Comparison of ENCODE assay signal across 1 cellular context in the genomic region with DNA sequence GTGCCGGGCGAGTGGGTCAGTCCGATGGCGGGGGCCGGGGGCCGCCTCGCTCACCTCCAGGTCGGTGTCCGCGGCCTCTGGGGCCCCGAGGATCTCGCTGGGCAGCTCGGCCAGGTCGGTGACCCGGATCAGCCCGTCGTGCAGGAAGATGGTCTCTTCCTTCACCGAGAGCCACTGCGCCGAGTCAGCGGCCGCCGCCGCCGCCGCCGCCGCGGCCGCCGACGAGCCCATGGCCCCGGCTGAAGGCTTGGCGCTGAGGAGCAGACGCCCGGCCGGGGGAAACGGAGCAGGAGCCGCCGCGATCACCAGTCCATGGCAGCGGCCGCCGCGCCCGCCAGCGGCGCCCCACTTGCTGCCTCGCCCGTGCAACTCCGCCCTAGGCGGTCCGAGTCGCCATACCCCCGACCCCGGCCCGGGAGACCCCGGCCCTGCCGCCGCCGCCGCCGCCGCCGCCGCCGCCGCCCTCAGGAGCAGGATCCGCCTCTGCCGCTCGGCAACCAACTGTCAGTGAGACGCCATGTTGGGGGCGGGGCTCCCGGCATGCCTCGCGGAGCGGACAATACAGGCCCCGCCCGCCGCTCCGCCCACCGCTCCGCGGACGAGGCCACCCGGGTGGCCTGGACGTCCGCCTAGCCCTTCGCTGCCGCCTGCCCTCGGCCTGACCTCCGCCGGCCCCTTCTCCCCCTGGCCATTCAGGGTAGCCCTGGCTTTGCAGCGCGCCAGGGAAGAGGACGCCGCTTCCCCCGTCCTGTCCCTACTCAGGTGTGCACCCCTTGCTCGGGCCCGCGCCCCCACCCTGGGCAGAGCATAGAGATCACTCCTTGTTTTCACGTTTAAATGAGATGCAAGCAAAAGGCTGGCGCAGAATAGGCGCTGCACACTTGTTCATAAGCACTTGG.
TF ChIP-seq lines count a peak whose summit lies in the region.

Gene HECTD4 (minus strand): TSS at position 534 of the 899 bp plus-strand sequence. CDS start 303 bp downstream, at position 231.

TF ChIP-seq in GM12878, 131 proteins besides CTCF, POLR2A, EP300 and RAD21 (continued from another document):
- TF ChIP-seq ZNF622 (IDR thresholded peaks at IDR 0.05) (no peak), CHD1 (IDR thresholded peaks at IDR 0.05; ENCODE audit: low read depth, low read length) (peak; percentile 29; the same call in 1 of the 2 replicates), ZBED1 (IDR thresholded peaks at IDR 0.05; ENCODE audit: borderline replicate concordance) (no peak), BACH1 (IDR thresholded peaks at IDR 0.05; ENCODE audit: borderline replicate concordance) (peak; percentile 56; the same call in 1 of the 2 replicates), ZSCAN29 (IDR thresholded peaks at IDR 0.05) (no peak), GATAD2B (conservative IDR thresholded peaks at IDR 0.05; ENCODE audit: low read depth) (peak; percentile 86), BMI1 (IDR thresholded peaks at IDR 0.05; ENCODE audit: borderline replicate concordance) (no peak), MTA3 (IDR thresholded peaks at IDR 0.05; ENCODE audit: borderline replicate concordance, low read length) (no peak), NFIC (IDR thresholded peaks at IDR 0.05; ENCODE audit: low read depth, low read length) (no peak), CHD2 (IDR thresholded peaks at IDR 0.05; ENCODE audit: borderline replicate concordance, low read depth, low read length) (peak; percentile 13; the same call in 1 of the 2 replicates), ZNF207 (IDR thresholded peaks at IDR 0.05; ENCODE audit: borderline replicate concordance) (0 out of 2 replicates have a peak, but pooled peaks have one; percentile 16), NR2F1 (conservative IDR thresholded peaks at IDR 0.05) (peak; percentile 89), SMAD1 (IDR thresholded peaks at IDR 0.05; ENCODE audit: low read depth, partially characterized antibody) (no peak), DPF2 (IDR thresholded peaks at IDR 0.05) (peak; percentile 84), ASH2L (IDR thresholded peaks at IDR 0.05; ENCODE audit: borderline replicate concordance, low read depth) (peak; percentile 81), RUNX3 (IDR thresholded peaks at IDR 0.05; ENCODE audit: low read length) (no peak), SREBF1 (IDR thresholded peaks at IDR 0.05; ENCODE audit: low read length) (no peak), NR2C1 (IDR thresholded peaks at IDR 0.05) (no peak), POLR2AphosphoS5 (IDR thresholded peaks at IDR 0.05; ENCODE audit: low read length) (peak; percentile 79), CREB1 (IDR thresholded peaks at IDR 0.05; ENCODE audit: low read depth) (0 out of 2 replicates have a peak, but pooled peaks have one; percentile 34), ZNF217 (IDR thresholded peaks at IDR 0.05) (0 out of 2 replicates have a peak, but pooled peaks have one; percentile 58), TCF12 (IDR thresholded peaks at IDR 0.05; ENCODE audit: low read depth, low read length) (no peak), NKRF (conservative IDR thresholded peaks at IDR 0.05) (peak; percentile 83), SUZ12 (IDR thresholded peaks at IDR 0.05; ENCODE audit: unreplicated experiment) (no peak), EGR1 (IDR thresholded peaks at IDR 0.05; ENCODE audit: borderline replicate concordance in 1 of 2, low read depth in 2 of 2, low read length in 2 of 2) (0 out of 3 replicates have a peak, but pooled peaks of 1 of the 2 experiments have one; percentile 21), SIN3A (IDR thresholded peaks at IDR 0.05; ENCODE audit: low read depth, low read length) (peak; percentile 72; the same call in 1 of the 2 replicates), LARP7 (IDR thresholded peaks at IDR 0.05) (peak; percentile 85), MEF2B (IDR thresholded peaks at IDR 0.05; ENCODE audit: partially characterized antibody, poor library complexity, severe bottlenecking) (no peak), BHLHE40 (IDR thresholded peaks at IDR 0.05; ENCODE audit: borderline replicate concordance in 1 of 2, low read depth in 2 of 2, low read length in 1 of 2) (peak in 1 of 2 experiments; percentile 41; a peak in 1 of 4 replicates), SMARCA5 (IDR thresholded peaks at IDR 0.05) (no peak; the same call in 1 of the 2 replicates), TAF1 (IDR thresholded peaks at IDR 0.05; ENCODE audit: borderline replicate concordance, low read depth, low read length) (peak; percentile 77; the same call in 1 of the 2 replicates), SIX5 (IDR thresholded peaks at IDR 0.05; ENCODE audit: low read depth, low read length, severe bottlenecking) (no peak), BCL3 (IDR thresholded peaks at IDR 0.05; ENCODE audit: borderline replicate concordance, insufficient read depth, low read depth, low read length, poor library complexity, severe bottlenecking) (no peak), STAT3 (IDR thresholded peaks at IDR 0.05; ENCODE audit: low read depth, low read length) (no peak), SP1 (IDR thresholded peaks at IDR 0.05; ENCODE audit: low read depth, low read length) (peak; percentile 60), RELA (IDR thresholded peaks at IDR 0.05; ENCODE audit: borderline replicate concordance, partially characterized antibody) (peak; percentile 48), KDM1A (IDR thresholded peaks at IDR 0.05; ENCODE audit: borderline replicate concordance) (no peak)
- TF ChIP-seq, protein P1, sequence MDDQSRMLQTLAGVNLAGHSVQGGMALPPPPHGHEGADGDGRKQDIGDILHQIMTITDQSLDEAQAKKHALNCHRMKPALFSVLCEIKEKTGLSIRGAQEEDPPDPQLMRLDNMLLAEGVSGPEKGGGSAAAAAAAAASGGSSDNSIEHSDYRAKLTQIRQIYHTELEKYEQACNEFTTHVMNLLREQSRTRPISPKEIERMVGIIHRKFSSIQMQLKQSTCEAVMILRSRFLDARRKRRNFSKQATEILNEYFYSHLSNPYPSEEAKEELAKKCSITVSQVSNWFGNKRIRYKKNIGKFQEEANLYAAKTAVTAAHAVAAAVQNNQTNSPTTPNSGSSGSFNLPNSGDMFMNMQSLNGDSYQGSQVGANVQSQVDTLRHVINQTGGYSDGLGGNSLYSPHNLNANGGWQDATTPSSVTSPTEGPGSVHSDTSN (IDR thresholded peaks at IDR 0.05; ENCODE audit: insufficient replicate concordance, low read depth, low read length), result no peak
- TF ChIP-seq, protein P2, sequence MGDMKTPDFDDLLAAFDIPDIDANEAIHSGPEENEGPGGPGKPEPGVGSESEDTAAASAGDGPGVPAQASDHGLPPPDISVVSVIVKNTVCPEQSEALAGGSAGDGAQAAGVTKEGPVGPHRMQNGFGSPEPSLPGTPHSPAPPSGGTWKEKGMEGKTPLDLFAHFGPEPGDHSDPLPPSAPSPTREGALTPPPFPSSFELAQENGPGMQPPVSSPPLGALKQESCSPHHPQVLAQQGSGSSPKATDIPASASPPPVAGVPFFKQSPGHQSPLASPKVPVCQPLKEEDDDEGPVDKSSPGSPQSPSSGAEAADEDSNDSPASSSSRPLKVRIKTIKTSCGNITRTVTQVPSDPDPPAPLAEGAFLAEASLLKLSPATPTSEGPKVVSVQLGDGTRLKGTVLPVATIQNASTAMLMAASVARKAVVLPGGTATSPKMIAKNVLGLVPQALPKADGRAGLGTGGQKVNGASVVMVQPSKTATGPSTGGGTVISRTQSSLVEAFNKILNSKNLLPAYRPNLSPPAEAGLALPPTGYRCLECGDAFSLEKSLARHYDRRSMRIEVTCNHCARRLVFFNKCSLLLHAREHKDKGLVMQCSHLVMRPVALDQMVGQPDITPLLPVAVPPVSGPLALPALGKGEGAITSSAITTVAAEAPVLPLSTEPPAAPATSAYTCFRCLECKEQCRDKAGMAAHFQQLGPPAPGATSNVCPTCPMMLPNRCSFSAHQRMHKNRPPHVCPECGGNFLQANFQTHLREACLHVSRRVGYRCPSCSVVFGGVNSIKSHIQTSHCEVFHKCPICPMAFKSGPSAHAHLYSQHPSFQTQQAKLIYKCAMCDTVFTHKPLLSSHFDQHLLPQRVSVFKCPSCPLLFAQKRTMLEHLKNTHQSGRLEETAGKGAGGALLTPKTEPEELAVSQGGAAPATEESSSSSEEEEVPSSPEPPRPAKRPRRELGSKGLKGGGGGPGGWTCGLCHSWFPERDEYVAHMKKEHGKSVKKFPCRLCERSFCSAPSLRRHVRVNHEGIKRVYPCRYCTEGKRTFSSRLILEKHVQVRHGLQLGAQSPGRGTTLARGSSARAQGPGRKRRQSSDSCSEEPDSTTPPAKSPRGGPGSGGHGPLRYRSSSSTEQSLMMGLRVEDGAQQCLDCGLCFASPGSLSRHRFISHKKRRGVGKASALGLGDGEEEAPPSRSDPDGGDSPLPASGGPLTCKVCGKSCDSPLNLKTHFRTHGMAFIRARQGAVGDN (IDR thresholded peaks at IDR 0.05), result peak; percentile 44
- TF ChIP-seq, protein P3, sequence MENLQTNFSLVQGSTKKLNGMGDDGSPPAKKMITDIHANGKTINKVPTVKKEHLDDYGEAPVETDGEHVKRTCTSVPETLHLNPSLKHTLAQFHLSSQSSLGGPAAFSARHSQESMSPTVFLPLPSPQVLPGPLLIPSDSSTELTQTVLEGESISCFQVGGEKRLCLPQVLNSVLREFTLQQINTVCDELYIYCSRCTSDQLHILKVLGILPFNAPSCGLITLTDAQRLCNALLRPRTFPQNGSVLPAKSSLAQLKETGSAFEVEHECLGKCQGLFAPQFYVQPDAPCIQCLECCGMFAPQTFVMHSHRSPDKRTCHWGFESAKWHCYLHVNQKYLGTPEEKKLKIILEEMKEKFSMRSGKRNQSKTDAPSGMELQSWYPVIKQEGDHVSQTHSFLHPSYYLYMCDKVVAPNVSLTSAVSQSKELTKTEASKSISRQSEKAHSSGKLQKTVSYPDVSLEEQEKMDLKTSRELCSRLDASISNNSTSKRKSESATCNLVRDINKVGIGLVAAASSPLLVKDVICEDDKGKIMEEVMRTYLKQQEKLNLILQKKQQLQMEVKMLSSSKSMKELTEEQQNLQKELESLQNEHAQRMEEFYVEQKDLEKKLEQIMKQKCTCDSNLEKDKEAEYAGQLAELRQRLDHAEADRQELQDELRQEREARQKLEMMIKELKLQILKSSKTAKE (IDR thresholded peaks at IDR 0.05; ENCODE audit: low read depth, poor library complexity, severe bottlenecking), result no peak
- TF ChIP-seq, protein P4, sequence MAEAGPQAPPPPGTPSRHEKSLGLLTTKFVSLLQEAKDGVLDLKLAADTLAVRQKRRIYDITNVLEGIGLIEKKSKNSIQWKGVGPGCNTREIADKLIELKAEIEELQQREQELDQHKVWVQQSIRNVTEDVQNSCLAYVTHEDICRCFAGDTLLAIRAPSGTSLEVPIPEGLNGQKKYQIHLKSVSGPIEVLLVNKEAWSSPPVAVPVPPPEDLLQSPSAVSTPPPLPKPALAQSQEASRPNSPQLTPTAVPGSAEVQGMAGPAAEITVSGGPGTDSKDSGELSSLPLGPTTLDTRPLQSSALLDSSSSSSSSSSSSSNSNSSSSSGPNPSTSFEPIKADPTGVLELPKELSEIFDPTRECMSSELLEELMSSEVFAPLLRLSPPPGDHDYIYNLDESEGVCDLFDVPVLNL (IDR thresholded peaks at IDR 0.05; ENCODE audit: low read depth, low read length), result no peak
- TF ChIP-seq, protein P5, sequence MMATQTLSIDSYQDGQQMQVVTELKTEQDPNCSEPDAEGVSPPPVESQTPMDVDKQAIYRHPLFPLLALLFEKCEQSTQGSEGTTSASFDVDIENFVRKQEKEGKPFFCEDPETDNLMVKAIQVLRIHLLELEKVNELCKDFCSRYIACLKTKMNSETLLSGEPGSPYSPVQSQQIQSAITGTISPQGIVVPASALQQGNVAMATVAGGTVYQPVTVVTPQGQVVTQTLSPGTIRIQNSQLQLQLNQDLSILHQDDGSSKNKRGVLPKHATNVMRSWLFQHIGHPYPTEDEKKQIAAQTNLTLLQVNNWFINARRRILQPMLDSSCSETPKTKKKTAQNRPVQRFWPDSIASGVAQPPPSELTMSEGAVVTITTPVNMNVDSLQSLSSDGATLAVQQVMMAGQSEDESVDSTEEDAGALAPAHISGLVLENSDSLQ (IDR thresholded peaks at IDR 0.05), result peak; percentile 49; the same call in 1 of the 2 replicates
